In genomic region chr18:76401496-76401895, GRCh38 we compare ENCODE assay signal across 22 cellular contexts.
A peak's percentile ranks its signal among the peaks of the same experiment; 100 is the strongest.
DNase-seq lines count a peak whose midpoint lies in the region; ATAC-seq and TF ChIP-seq lines count a peak whose summit lies in the region.
"Had no signal": no experiment of that assay in that cellular context is flagged by ENCODE, and none has a peak within 500 bp of the region (broad histone marks: within the 10 kb centered on the region; RNA-seq: fewer than 3 reads in every experiment).

No MANE protein-coding gene starts in this region.

- no peak overlapping the region for H3K4me2 ChIP-seq in SK-N-SH

- H3K9me3 ChIP-seq in SK-N-SH, result no peaks in the 10 kb centered on the region
- H3K9me3 ChIP-seq: Peyer's patch had no signal

- no peak for ATAC-seq in SK-N-SH treated with all-trans-retinoic acid at 6 μM for 48 hours
- peak; percentile 96 for ATAC-seq in stimulated activated naive CD8-positive, alpha-beta T cell treated with anti-CD3 and anti-CD28 coated beads, Interleukin-15, amount 100 ng/mL, for 72 hours
- ATAC-seq in GM21447 (IDR thresholded peaks at IDR 0.05; ENCODE audit: unreplicated experiment), result no peak
- no peak for ATAC-seq in HG03432 (IDR thresholded peaks at IDR 0.05; ENCODE audit: unreplicated experiment)
- ATAC-seq: activated T-cell treated with anti-CD3 and anti-CD28 coated beads, Interleukin-2, amount 50 U/mL, for 72 hours had no signal

- H3K9ac ChIP-seq in SK-N-SH, result no peak overlapping the region

- peaks cover 7% of the 10 kb centered on the region for H3K36me3 Mint-ChIP-seq in glutamatergic neuron (ENCODE audit: unreplicated experiment)
- H3K36me3 Mint-ChIP-seq: activated naive CD8-positive, alpha-beta T cell treated with anti-CD3 and anti-CD28 coated beads for 36 hours; memory B cell had no signal

- H3K9me2 ChIP-seq in SK-N-SH, result no peaks in the 10 kb centered on the region

- CTCF ChIA-PET in SK-N-SH (lab: Yijun Ruan, JAX), result interaction anchor here (1.1 to 7.1 kb wide), 2 partner anchors 125 to 307 kb away, joined by 4 to 122 read pairs; no protein-coding TSS in a partner anchor

- no peaks in the 10 kb centered on the region; a peak in 2 of 4 replicates for H3K4me1 ChIP-seq in SK-N-SH (ENCODE audit: control insufficient read depth in 1 of 2, insufficient read depth in 2 of 2, low read depth in 1 of 2, low read length in 1 of 2)
- H3K4me1 ChIP-seq: Peyer's patch had no signal

- H3F3A ChIP-seq in SK-N-SH (replicated peaks; ENCODE audit: insufficient read depth), result no peaks in the 10 kb centered on the region

- no peaks in the 10 kb centered on the region for H3K79me2 ChIP-seq in SK-N-SH (ENCODE audit: insufficient read depth)

- H3K4me3 ChIP-seq in SK-N-SH (ENCODE audit: low read depth in 2 of 2, low read length in 1 of 2), result no peak overlapping the region
- H3K4me3 ChIP-seq: Peyer's patch had no signal

- no peak overlapping the region for H2AFZ ChIP-seq in SK-N-SH (ENCODE audit: low read depth)

- H3K36me3 ChIP-seq in SK-N-SH (replicated peaks in 1 of 2; ENCODE audit: control insufficient read depth in 1 of 2, insufficient read depth in 2 of 2, low read length in 1 of 2), result no peaks in the 10 kb centered on the region
- H3K36me3 ChIP-seq: brain microvascular endothelial cell, Peyer's patch had no signal

- 81% methylated on average over 24 of the region's 25 CpGs for WGBS in SK-N-SH (ENCODE audit: low lambda C conversion rate)

- peak overlapping the region; percentile 49 for H3K4me3 Mint-ChIP-seq in glutamatergic neuron (ENCODE audit: unreplicated experiment)
- H3K4me3 Mint-ChIP-seq in stimulated activated naive CD8-positive, alpha-beta T cell treated with anti-CD3 and anti-CD28 coated beads, Interleukin-15, amount 100 ng/mL, for 72 hours, result no peak overlapping the region
- H3K4me3 Mint-ChIP-seq: activated naive CD8-positive, alpha-beta T cell treated with anti-CD3 and anti-CD28 coated beads for 36 hours; activated T-cell treated with anti-CD3 and anti-CD28 coated beads, Interleukin-2, amount 50 U/mL, for 72 hours; dendritic cell treated with granulocyte-macrophage colony-stimulating factor and Interleukin-4, amounts not matched to agents 40 ng/mL and 50 ng/mL, for 4 days; memory B cell; nephron had no signal

- peaks cover 39% of the 10 kb centered on the region for H3K9me3 Mint-ChIP-seq in glutamatergic neuron (ENCODE audit: unreplicated experiment)
- no peaks in the 10 kb centered on the region for H3K9me3 Mint-ChIP-seq in stimulated activated naive CD8-positive, alpha-beta T cell treated with anti-CD3 and anti-CD28 coated beads, Interleukin-15, amount 100 ng/mL, for 72 hours
- H3K9me3 Mint-ChIP-seq: activated naive CD8-positive, alpha-beta T cell treated with anti-CD3 and anti-CD28 coated beads for 36 hours; activated T-cell treated with anti-CD3 and anti-CD28 coated beads, Interleukin-2, amount 50 U/mL, for 72 hours; dendritic cell treated with granulocyte-macrophage colony-stimulating factor and Interleukin-4, amounts not matched to agents 40 ng/mL and 50 ng/mL, for 4 days; immature natural killer cell; memory B cell; nephron had no signal

- no peak for TF ChIP-seq RAD21 in SK-N-SH (IDR thresholded peaks at IDR 0.05; ENCODE audit: low read length)

- no peaks in the 10 kb centered on the region for H3K27me3 ChIP-seq in SK-N-SH (ENCODE audit: insufficient read depth)
- H3K27me3 ChIP-seq: brain microvascular endothelial cell, Peyer's patch had no signal

- H3K4me1 Mint-ChIP-seq in glutamatergic neuron (ENCODE audit: low read depth, unreplicated experiment), result peaks cover 69% of the 10 kb centered on the region
- peaks cover 33% of the 10 kb centered on the region for H3K4me1 Mint-ChIP-seq in stimulated activated naive CD8-positive, alpha-beta T cell treated with anti-CD3 and anti-CD28 coated beads, Interleukin-15, amount 100 ng/mL, for 72 hours

- H4K20me1 ChIP-seq in SK-N-SH (ENCODE audit: insufficient read depth), result peaks cover 6% of the 10 kb centered on the region; the same call in 1 of the 2 replicates

- no peak for TF ChIP-seq EP300 in SK-N-SH (IDR thresholded peaks at IDR 0.05; ENCODE audit: borderline replicate concordance in 1 of 2, low read depth in 1 of 2, low read length in 1 of 2)

- TF ChIP-seq CTCF in SK-N-SH (IDR thresholded peaks at IDR 0.05) (no peak), glutamatergic neuron (IDR thresholded peaks at IDR 0.05; ENCODE audit: partially characterized antibody, unreplicated experiment) (no peak)

- DNase-seq in SK-N-SH (peak; percentile 54), NOMO-1 treated with dmso at 0.1 percent for 144 hours (lab: John Stamatoyannopoulos, UW; ENCODE audit: unreplicated experiment) (peak; percentile 87), glutamatergic neuron (peak; percentile 69)
- DNase-seq in stimulated activated naive CD8-positive, alpha-beta T cell treated with anti-CD3 and anti-CD28 coated beads, Interleukin-15, amount 100 ng/mL, for 72 hours, result no peak
- DNase-seq in NK-92 treated with Interleukin-12 subunit alpha and Interleukin-12 subunit beta, amount 100 ng/mL, for 24 hours (lab: John Stamatoyannopoulos, UW), result no peak
- DNase-seq: activated naive CD8-positive, alpha-beta T cell treated with anti-CD3 and anti-CD28 coated beads for 36 hours; activated T-cell treated with anti-CD3 and anti-CD28 coated beads, Interleukin-2, amount 50 U/mL, for 72 hours; brain microvascular endothelial cell; DMS153; HCEC 1CT; NCI-H187 treated with DMSO at 0.1 percent for 48 hours; NCI-H526; stimulated activated naive CD4-positive, alpha-beta T cell had no signal

- H3K27me3 Mint-ChIP-seq in glutamatergic neuron (ENCODE audit: unreplicated experiment), result peaks cover 30% of the 10 kb centered on the region
- no peaks in the 10 kb centered on the region for H3K27me3 Mint-ChIP-seq in stimulated activated naive CD8-positive, alpha-beta T cell treated with anti-CD3 and anti-CD28 coated beads, Interleukin-15, amount 100 ng/mL, for 72 hours
- H3K27me3 Mint-ChIP-seq: activated naive CD8-positive, alpha-beta T cell treated with anti-CD3 and anti-CD28 coated beads for 36 hours; dendritic cell treated with granulocyte-macrophage colony-stimulating factor and Interleukin-4, amounts not matched to agents 40 ng/mL and 50 ng/mL, for 4 days; memory B cell had no signal

- H3K27ac ChIP-seq in SK-N-SH (ENCODE audit: low read depth in 2 of 2, low read length in 1 of 2), result no peak overlapping the region
- H3K27ac ChIP-seq: brain microvascular endothelial cell, C4-2B, Peyer's patch had no signal

- POLR2A ChIA-PET in SK-N-SH (lab: Yijun Ruan, JAX), result no interaction called here

- peak overlapping the region; percentile 72 for H3K27ac Mint-ChIP-seq in glutamatergic neuron (ENCODE audit: unreplicated experiment)
- no peak overlapping the region for H3K27ac Mint-ChIP-seq in stimulated activated naive CD8-positive, alpha-beta T cell treated with anti-CD3 and anti-CD28 coated beads, Interleukin-15, amount 100 ng/mL, for 72 hours
- H3K27ac Mint-ChIP-seq: activated naive CD8-positive, alpha-beta T cell treated with anti-CD3 and anti-CD28 coated beads for 36 hours; activated T-cell treated with anti-CD3 and anti-CD28 coated beads, Interleukin-2, amount 50 U/mL, for 72 hours; dendritic cell treated with granulocyte-macrophage colony-stimulating factor and Interleukin-4, amounts not matched to agents 40 ng/mL and 50 ng/mL, for 4 days; memory B cell; nephron had no signal

TF ChIP-seq in SK-N-SH, 30 proteins besides CTCF, POLR2A, EP300 and RAD21 (continues in another document):
- no peak for TF ChIP-seq ZBTB33 (IDR thresholded peaks at IDR 0.05; ENCODE audit: borderline replicate concordance, low read depth)
- TF ChIP-seq FOXM1 (IDR thresholded peaks at IDR 0.05; ENCODE audit: low read depth), result no peak
- TF ChIP-seq RFX5 (IDR thresholded peaks at IDR 0.05; ENCODE audit: low read length), result no peak
- TF ChIP-seq NFIC (IDR thresholded peaks at IDR 0.05; ENCODE audit: borderline replicate concordance), result no peak
- TF ChIP-seq CHD2 (IDR thresholded peaks at IDR 0.05; ENCODE audit: low read length, partially characterized antibody), result no peak
- no peak for TF ChIP-seq MEF2A (IDR thresholded peaks at IDR 0.05; ENCODE audit: borderline replicate concordance, low read depth)

TF ChIP-seq in SK-N-SH treated with all-trans-retinoic acid at 6 μM for 48 hours, 23 proteins besides CTCF, POLR2A, EP300 and RAD21:
- TF ChIP-seq ZNF70 (CRISPR knock-in tag; IDR thresholded peaks at IDR 0.05), result no peak
- TF ChIP-seq ZC3H10 (CRISPR knock-in tag; IDR thresholded peaks at IDR 0.05), result no peak
- TF ChIP-seq TCF4 (CRISPR knock-in tag; IDR thresholded peaks at IDR 0.05; ENCODE audit: borderline replicate concordance), result no peak
- TF ChIP-seq SNAI2 (CRISPR knock-in tag; IDR thresholded peaks at IDR 0.05), result no peak
- no peak for TF ChIP-seq PATZ1 (CRISPR knock-in tag; IDR thresholded peaks at IDR 0.05; ENCODE audit: borderline replicate concordance)
- no peak for TF ChIP-seq ISL1 (CRISPR knock-in tag; IDR thresholded peaks at IDR 0.05)
- no peak for TF ChIP-seq TOX (CRISPR knock-in tag; IDR thresholded peaks at IDR 0.05; ENCODE audit: borderline replicate concordance)
- TF ChIP-seq ESRRG (CRISPR knock-in tag; IDR thresholded peaks at IDR 0.05), result no peak
- no peak for TF ChIP-seq RARB (CRISPR knock-in tag; IDR thresholded peaks at IDR 0.05)
- no peak for TF ChIP-seq ARNTL (CRISPR knock-in tag; IDR thresholded peaks at IDR 0.05; ENCODE audit: borderline replicate concordance, low read depth)
- TF ChIP-seq ZFP3 (CRISPR knock-in tag; IDR thresholded peaks at IDR 0.05), result no peak
- no peak for TF ChIP-seq ZFP30 (CRISPR knock-in tag; IDR thresholded peaks at IDR 0.05)

Comparison
In these comparisons a context has a peak if more than half of its experiments do, and no peak if none do; other contexts are left out.
1. DNase-seq: peak in SK-N-SH (single experiment), NOMO-1 treated with dmso at 0.1 percent for 144 hours (single experiment) and glutamatergic neuron (single experiment); none in stimulated activated naive CD8-positive, alpha-beta T cell treated with anti-CD3 and anti-CD28 coated beads, Interleukin-15, amount 100 ng/mL, for 72 hours (0 of 2) and NK-92 treated with Interleukin-12 subunit alpha and Interleukin-12 subunit beta, amount 100 ng/mL, for 24 hours (single experiment).